ENCODE assay signal across 1 cellular context in genomic region chr9:98851730-98852462, GRCh38.
TF ChIP-seq lines count a peak whose summit lies in the region.

No MANE protein-coding gene starts in this region.

TF ChIP-seq in K562, 482 proteins besides CTCF, POLR2A, EP300 and RAD21 (continued from another document and continues in another):
- TF ChIP-seq USF2 (CRISPR knock-in tag; IDR thresholded peaks at IDR 0.05): no peak
- TF ChIP-seq ZFP30 (CRISPR knock-in tag; IDR thresholded peaks at IDR 0.05; ENCODE audit: borderline replicate concordance): no peak
- no peak for TF ChIP-seq NFRKB (IDR thresholded peaks at IDR 0.05; ENCODE audit: low read depth)
- no peak for TF ChIP-seq MITF (IDR thresholded peaks at IDR 0.05)
- TF ChIP-seq ADNP (tag; IDR thresholded peaks at IDR 0.05): no peak
- TF ChIP-seq FUS (optimal IDR thresholded peaks at IDR 0.05; ENCODE audit: low read depth, low read length): no peak
- TF ChIP-seq ZNF830 (CRISPR knock-in tag; IDR thresholded peaks at IDR 0.05): no peak
- TF ChIP-seq ZNF217 (CRISPR knock-in tag; IDR thresholded peaks at IDR 0.05): no peak
- no peak for TF ChIP-seq HDAC6 (IDR thresholded peaks at IDR 0.05; ENCODE audit: low read depth, low read length)
- no peak for TF ChIP-seq NEUROD1 (IDR thresholded peaks at IDR 0.05; ENCODE audit: borderline replicate concordance, low read depth, low read length, partially characterized antibody)
- peak; percentile 57; the same call in 1 of the 2 replicates for TF ChIP-seq GMEB1 (CRISPR knock-in tag; IDR thresholded peaks at IDR 0.05)
- TF ChIP-seq CREB3 (tag; conservative IDR thresholded peaks at IDR 0.05; ENCODE audit: low read depth): peak; percentile 97
- TF ChIP-seq ZKSCAN1 (IDR thresholded peaks at IDR 0.05; ENCODE audit: low read depth, low read length): no peak
- no peak for TF ChIP-seq CEBPG (CRISPR knock-in tag; IDR thresholded peaks at IDR 0.05)
- no peak for TF ChIP-seq CEBPG (tag; conservative IDR thresholded peaks at IDR 0.05 in 1 of 2, IDR thresholded peaks at IDR 0.05 in 1 of 2)
- peak; percentile 70; the same call in 1 of the 2 replicates for TF ChIP-seq ZNF695 (CRISPR knock-in tag; IDR thresholded peaks at IDR 0.05)
- no peak for TF ChIP-seq ZFP36 (IDR thresholded peaks at IDR 0.05; ENCODE audit: low read depth, low read length, partially characterized antibody)
- peak; percentile 92 for TF ChIP-seq ZNF398 (CRISPR knock-in tag; IDR thresholded peaks at IDR 0.05)
- TF ChIP-seq GABPA (tag; conservative IDR thresholded peaks at IDR 0.05; ENCODE audit: low read depth): peak; percentile 58
- TF ChIP-seq E2F4 (CRISPR knock-in tag; IDR thresholded peaks at IDR 0.05; ENCODE audit: low read depth): no peak
- peak; percentile 99 for TF ChIP-seq SMAD4 (CRISPR knock-in tag; conservative IDR thresholded peaks at IDR 0.05)
- peak; percentile 88 for TF ChIP-seq RNF219 (CRISPR knock-in tag; IDR thresholded peaks at IDR 0.05)
- TF ChIP-seq PCBP1 (IDR thresholded peaks at IDR 0.05; ENCODE audit: low read depth, low read length, poor library complexity, severe bottlenecking): no peak
- TF ChIP-seq GTF2E2 (tag; IDR thresholded peaks at IDR 0.05): peak; percentile 97
- no peak for TF ChIP-seq PURB (CRISPR knock-in tag; IDR thresholded peaks at IDR 0.05; ENCODE audit: low read depth)
- no peak for TF ChIP-seq YBX1 (IDR thresholded peaks at IDR 0.05)
- no peak for TF ChIP-seq TSC22D4 (tag; IDR thresholded peaks at IDR 0.05)
- TF ChIP-seq MCM5 (IDR thresholded peaks at IDR 0.05; ENCODE audit: low read depth): no peak
- TF ChIP-seq HNRNPUL1 (IDR thresholded peaks at IDR 0.05; ENCODE audit: low read length): no peak
- TF ChIP-seq ZNF75A (CRISPR knock-in tag; IDR thresholded peaks at IDR 0.05): peak; percentile 83
- no peak for TF ChIP-seq STAG1 (CRISPR knock-in tag; IDR thresholded peaks at IDR 0.05; ENCODE audit: borderline replicate concordance)
- no peak; the same call in 1 of the 2 replicates for TF ChIP-seq CREB1 (IDR thresholded peaks at IDR 0.05)
- TF ChIP-seq CREB1 (CRISPR knock-in tag; IDR thresholded peaks at IDR 0.05): peak; percentile 54; the same call in 1 of the 2 replicates
- peak; percentile 89 for TF ChIP-seq ZNF174 (CRISPR knock-in tag; IDR thresholded peaks at IDR 0.05)
- no peak for TF ChIP-seq ZNF143 (CRISPR knock-in tag; IDR thresholded peaks at IDR 0.05)
- no peak for TF ChIP-seq ZC3H8 (IDR thresholded peaks at IDR 0.05)
- TF ChIP-seq CCNT2 (IDR thresholded peaks at IDR 0.05; ENCODE audit: borderline replicate concordance, extremely low read depth, insufficient read length, low read depth, low read length): no peak
- no peak for TF ChIP-seq CREBBP (IDR thresholded peaks at IDR 0.05; ENCODE audit: low read depth, low read length)
- TF ChIP-seq ZNF507 (tag; conservative IDR thresholded peaks at IDR 0.05): peak; percentile 42; the same call in 1 of the 2 replicates
- peak; percentile 76 for TF ChIP-seq DIDO1 (tag; IDR thresholded peaks at IDR 0.05; ENCODE audit: low read depth)
- no peak for TF ChIP-seq GTF2B (IDR thresholded peaks at IDR 0.05; ENCODE audit: extremely low read depth, insufficient read length)
- TF ChIP-seq SFPQ (IDR thresholded peaks at IDR 0.05; ENCODE audit: low read depth, low read length): no peak
- TF ChIP-seq HBP1 (CRISPR knock-in tag; IDR thresholded peaks at IDR 0.05): peak; percentile 98
- peak in 1 of 2 experiments; percentile 39; a peak in 2 of 4 replicates for TF ChIP-seq MNT (conservative IDR thresholded peaks at IDR 0.05)
- TF ChIP-seq SNRNP70 (optimal IDR thresholded peaks at IDR 0.05; ENCODE audit: low read depth, low read length): no peak
- TF ChIP-seq NUFIP1 (IDR thresholded peaks at IDR 0.05; ENCODE audit: partially characterized antibody): peak; percentile 78
- TF ChIP-seq ATF4 (CRISPR knock-in tag; IDR thresholded peaks at IDR 0.05): peak; percentile 90
- no peak for TF ChIP-seq ARNT (IDR thresholded peaks at IDR 0.05)
- TF ChIP-seq ZNF12 (CRISPR knock-in tag; IDR thresholded peaks at IDR 0.05): no peak
- TF ChIP-seq MBD2 (IDR thresholded peaks at IDR 0.05; ENCODE audit: borderline replicate concordance, low read depth): no peak
- TF ChIP-seq MIER1 (IDR thresholded peaks at IDR 0.05; ENCODE audit: low read depth): no peak
- TF ChIP-seq ZBED1 (IDR thresholded peaks at IDR 0.05): no peak
